ENCODE assay signal across 23 cellular contexts in genomic region chr11:72657356-72657755, GRCh38.
"Had no signal": no experiment of that assay in that cellular context is flagged by ENCODE, and none has a peak within 500 bp of the region (broad histone marks: within the 10 kb centered on the region; RNA-seq: fewer than 3 reads in every experiment).

No MANE protein-coding gene starts in this region.

- H3K27ac ChIP-seq: Peyer's patch, RWPE1, SJSA1 had no signal

- ATAC-seq: activated T-cell treated with anti-CD3 and anti-CD28 coated beads, Interleukin-2, amount 50 U/mL, for 72 hours; T-cell had no signal

- H3K9me3 ChIP-seq: MG63, Peyer's patch, SJSA1 had no signal

- H3K4me1 ChIP-seq: Peyer's patch, SJSA1 had no signal

- H3K36me3 ChIP-seq: MG63, Peyer's patch, SJSA1 had no signal

- H3K4me3 ChIP-seq: MG63, Peyer's patch, SJSA1 had no signal

- DNase-seq: activated B cell treated with CpG ODN at 0.5 μM for 24 hours; activated CD4-positive, alpha-beta memory T cell treated with anti-CD3 and anti-CD28 coated beads for 36 hours; activated CD4-positive, alpha-beta T cell treated with anti-CD3 and anti-CD28 coated beads for 1 hour; activated CD4-positive, alpha-beta T cell treated with anti-CD3 and anti-CD28 coated beads, Interleukin-2, amount 10 ng/mL, durations not matched to agents 24 days and 14 days; activated gamma-delta T cell treated with Interleukin-2 at 50 U/mL for 16 hours; activated naive CD4-positive, alpha-beta T cell treated with anti-CD3 and anti-CD28 coated beads, Interleukin-2, amount 10 ng/mL, durations not matched to agents 7 days and 5 days; activated naive CD8-positive, alpha-beta T cell treated with anti-CD3 and anti-CD28 coated beads for 36 hours; activated T-cell treated with anti-CD3 and anti-CD28 coated beads for 4 hours; activated T-cell treated with anti-CD3 and anti-CD28 coated beads, Interleukin-2, amount 50 U/mL, for 72 hours; MG63; MV-4-11; NCI-H1092 treated with DMSO at 0.1 percent for 48 hours; NCI-H1417 treated with DMSO at 0.1 percent for 48 hours; NCI-H1694 treated with DMSO at 0.1 percent for 48 hours; NCI-H2029 treated with DMSO at 0.1 percent for 48 hours; NCI-H446; Peyer's patch; Right ventricle myocardium superior; T-cell; T-helper 2 cell; T1000 had no signal

- H3K27me3 ChIP-seq: MG63, Peyer's patch, SJSA1 had no signal
